18 cellular contexts compared by ENCODE assay signal in genomic region chr4:124484940-124485339, GRCh38.
DNase-seq lines count a peak whose midpoint lies in the region; ATAC-seq and TF ChIP-seq lines count a peak whose summit lies in the region.
"Had no signal": no experiment of that assay in that cellular context is flagged by ENCODE, and none has a peak within 500 bp of the region (broad histone marks: within the 10 kb centered on the region; RNA-seq: fewer than 3 reads in every experiment).

No MANE protein-coding gene starts in this region.

- DNase-seq in LNCaP clone FGC (ENCODE audit: low read depth) (peak; percentile 32), NCI-H69 (lab: John Stamatoyannopoulos, UW) (peak; percentile 42), progenitor cell of endocrine pancreas (ENCODE audit: low spot score, unreplicated experiment) (no peak), COLO829 (ENCODE audit: low spot score) (no peak)
- DNase-seq: 8988T; ACHN; BE2C; C1 segment of cervical spinal cord; Caco-2; Calu3; CD4-positive, alpha-beta memory T cell; CD4-positive, CD25-positive, alpha-beta regulatory T cell; CD8-positive, alpha-beta memory T cell; DMS79 treated with DMSO at 0.1 percent for 48 hours; GF-D8 had no signal

- H3K27me3 Mint-ChIP-seq in progenitor cell of endocrine pancreas: no peaks in the 10 kb centered on the region
- H3K27me3 Mint-ChIP-seq: CD4-positive, alpha-beta memory T cell; CD4-positive, CD25-positive, alpha-beta regulatory T cell; CD8-positive, alpha-beta memory T cell had no signal

- ATAC-seq in GM21786 (IDR thresholded peaks at IDR 0.05; ENCODE audit: unreplicated experiment): no peak

- H3K4me3 Mint-ChIP-seq in progenitor cell of endocrine pancreas (ENCODE audit: low read depth): no peak overlapping the region
- H3K4me3 Mint-ChIP-seq: CD14-positive monocyte; CD4-positive, alpha-beta memory T cell; CD4-positive, CD25-positive, alpha-beta regulatory T cell; CD8-positive, alpha-beta memory T cell had no signal

- peaks cover 22% of the 10 kb centered on the region for H3K4me1 Mint-ChIP-seq in progenitor cell of endocrine pancreas (ENCODE audit: low read depth)
- H3K4me1 Mint-ChIP-seq: CD14-positive monocyte; CD4-positive, alpha-beta memory T cell; CD4-positive, CD25-positive, alpha-beta regulatory T cell; CD8-positive, alpha-beta memory T cell had no signal

- peak overlapping the region; percentile 47 for H3K27ac Mint-ChIP-seq in progenitor cell of endocrine pancreas
- H3K27ac Mint-ChIP-seq: CD14-positive monocyte; CD4-positive, alpha-beta memory T cell; CD4-positive, CD25-positive, alpha-beta regulatory T cell; CD8-positive, alpha-beta memory T cell had no signal

- H3K4me3 ChIP-seq in LNCaP clone FGC (ENCODE audit: low read depth, low read length): no peak overlapping the region
- H3K4me3 ChIP-seq: BLaER1 had no signal

- H3K9me3 Mint-ChIP-seq in progenitor cell of endocrine pancreas (ENCODE audit: low read depth): peaks cover 6% of the 10 kb centered on the region

- peaks cover 2% of the 10 kb centered on the region for H3K36me3 Mint-ChIP-seq in progenitor cell of endocrine pancreas (ENCODE audit: insufficient read depth)
- H3K36me3 Mint-ChIP-seq: CD14-positive monocyte; CD4-positive, alpha-beta memory T cell; CD4-positive, CD25-positive, alpha-beta regulatory T cell; CD8-positive, alpha-beta memory T cell had no signal

- TF ChIP-seq CTCF in LNCaP clone FGC (IDR thresholded peaks at IDR 0.05; ENCODE audit: control insufficient read depth, extremely low read depth, insufficient read depth): no peak
- no peak for TF ChIP-seq CTCF in progenitor cell of endocrine pancreas (IDR thresholded peaks at IDR 0.05; ENCODE audit: unreplicated experiment)

Comparison
In these comparisons a context has a peak if more than half of its experiments do, and no peak if none do; other contexts are left out.
1. DNase-seq: peak in LNCaP clone FGC (single experiment) and NCI-H69 (single experiment); none in progenitor cell of endocrine pancreas (single experiment) and COLO829 (single experiment).